Comparison of ENCODE assay signal across 10 cellular contexts in the genomic region with DNA sequence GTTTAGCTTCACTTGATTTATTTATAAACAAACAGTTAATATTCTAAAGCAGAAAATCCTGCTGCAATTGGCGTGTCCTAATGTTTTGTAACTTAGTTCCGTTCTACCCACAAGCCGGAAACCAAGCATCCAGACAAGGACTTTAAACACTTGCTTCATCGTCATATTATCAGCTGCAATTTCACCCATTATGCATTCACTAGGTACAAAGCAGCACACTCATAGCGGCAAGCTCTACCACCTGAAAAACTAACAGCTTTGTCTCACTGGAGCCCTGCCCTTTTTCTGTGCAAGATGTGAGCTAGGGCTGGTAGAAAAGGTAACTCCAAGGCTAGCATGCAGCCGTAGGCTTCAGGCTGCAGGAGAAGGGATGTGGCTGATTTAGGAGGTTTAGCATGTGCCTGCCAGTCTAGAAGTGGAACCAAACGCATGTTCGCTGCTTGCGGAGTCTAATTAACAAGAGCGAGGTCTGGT. TPM values are rescaled to one million over a fixed set of nuclear protein-coding genes. Genes with fewer than 3 reads are reported as not detected.
DNase-seq lines count a peak whose midpoint lies in the region; ATAC-seq lines count a peak whose summit lies in the region.
"Had no signal": no experiment of that assay in that cellular context is flagged by ENCODE, and none has a peak within 500 bp of the region (broad histone marks: within the 10 kb centered on the region; RNA-seq: fewer than 3 reads in every experiment).

No MANE protein-coding gene starts in this region.

- peak; percentile 4 for DNase-seq in ELF-1 (ENCODE audit: low read depth, low spot score)
- peak; percentile 63 for DNase-seq in RPMI7951 (ENCODE audit: low read depth)
- peak; percentile 48 for DNase-seq in fibroblast of peridontal ligament (ENCODE audit: extremely low read depth)
- DNase-seq in renal cortical epithelial cell (ENCODE audit: low read depth) = peak; percentile 57
- no peak for DNase-seq in activated CD4-positive, CD25-positive, alpha-beta regulatory T cell treated with anti-CD3 and anti-CD28 coated beads, Interleukin-2, amount 50 U/mL, for 72 hours
- no peak for DNase-seq in NCI-H82 (lab: John Stamatoyannopoulos, UW)
- DNase-seq: NCI-H1930 had no signal

- ATAC-seq in HG03139 (IDR thresholded peaks at IDR 0.05; ENCODE audit: unreplicated experiment) (no peak), GM18517 (IDR thresholded peaks at IDR 0.05; ENCODE audit: unreplicated experiment) (no peak)

RNA-seq across cellular contexts. Expression of a gene that starts 43.7 kb away (rescaled TPM):
- total RNA-seq in RPMI7951 (2014; rRNA removed; shearing (Covaris generic)) = 36.3 and 44.5 TPM in 2 replicates
- 45.8 and 118 TPM in 2 replicates for total RNA-seq in renal cortical epithelial cell

RNA-seq across cellular contexts. Expression of a gene that starts 54.0 kb away (rescaled TPM):
- 1.4 and 2.6 TPM in 2 replicates for total RNA-seq in RPMI7951 (2014; rRNA removed; shearing (Covaris generic))
- total RNA-seq in renal cortical epithelial cell = 0.35 TPM in 1 of 2 replicates, not detected in the other
- total RNA-seq: T-helper 2 cell treated with Interferon-gamma antibody and Interleukin-4, amounts not matched to agents 100 ng/mL and 5 ng/mL, for 36 hours had no signal

Comparison
In these comparisons a context has a peak if more than half of its experiments do, and no peak if none do; other contexts are left out.
1. DNase-seq: peak in ELF-1 (single experiment), RPMI7951 (single experiment), fibroblast of peridontal ligament (single experiment) and renal cortical epithelial cell (single experiment); none in activated CD4-positive, CD25-positive, alpha-beta regulatory T cell treated with anti-CD3 and anti-CD28 coated beads, Interleukin-2, amount 50 U/mL, for 72 hours (single experiment) and NCI-H82 (single experiment).